ENCODE assay signal across 8 cellular contexts in the genomic region with DNA sequence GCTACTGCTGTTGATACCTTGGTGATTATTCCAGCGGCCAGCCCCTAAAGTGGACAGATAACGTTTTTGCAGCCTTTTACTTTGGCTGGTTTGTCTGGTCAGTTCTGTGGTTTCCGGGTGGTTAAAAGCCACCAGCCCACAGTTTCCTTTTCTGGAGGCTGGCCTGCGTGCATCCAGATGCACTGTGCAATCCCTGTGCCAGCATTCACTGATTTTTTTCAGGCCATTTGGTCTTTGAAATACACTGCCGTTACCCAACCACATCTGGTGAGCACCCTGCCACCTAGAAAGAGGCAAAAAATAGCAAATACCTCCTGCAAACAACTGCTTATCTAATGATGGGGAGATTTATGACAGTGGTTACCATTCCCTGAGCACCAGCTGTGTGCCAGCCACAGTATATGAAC. TPM values are rescaled to one million over a fixed set of nuclear protein-coding genes. Genes with fewer than 3 reads are reported as not detected.
DNase-seq lines count a peak whose midpoint lies in the region; ATAC-seq and TF ChIP-seq lines count a peak whose summit lies in the region.

No MANE protein-coding gene starts in this region.

- peaks cover 16% of the 10 kb centered on the region for H3K4me1 Mint-ChIP-seq in stimulated activated memory B cell treated with anti-CD40 and anti-IgM and Interleukin-4, amounts not matched to agents 10 μg/mL and 1 μg/mL and 100 μg/mL, for 72 hours

- peaks cover 10% of the 10 kb centered on the region for H3K4me1 ChIP-seq in body of pancreas

- no peak for DNase-seq in GM12865 (ENCODE audit: low read depth)
- peak; percentile 50 for DNase-seq in HCEC 1CT
- peak; percentile 98 for DNase-seq in NB4 (ENCODE audit: low read depth)
- peak in 3 of 4 donors; percentile 19 to 33 (median 28) for DNase-seq in body of pancreas
- DNase-seq in iris pigment epithelial cell (ENCODE audit: low read depth) = peak; percentile 54
- DNase-seq in NCI-H146 (lab: John Stamatoyannopoulos, UW) = no peak
- DNase-seq in stimulated activated CD4-positive, alpha-beta T cell treated with anti-CD3 and anti-CD28 coated beads, Interleukin-4, amount 100 ng/mL, for 4 hours = no peak

- H3K27me3 ChIP-seq in body of pancreas = no peaks in the 10 kb centered on the region

- TF ChIP-seq POLR2A in NB4 (IDR thresholded peaks at IDR 0.05; ENCODE audit: extremely low read depth, insufficient read length) (no peak), body of pancreas (IDR thresholded peaks at IDR 0.05) (no peak)

- no peaks in the 10 kb centered on the region for H3K27me3 Mint-ChIP-seq in stimulated activated memory B cell treated with anti-CD40 and anti-IgM and Interleukin-4, amounts not matched to agents 10 μg/mL and 1 μg/mL and 100 μg/mL, for 72 hours

- no peaks in the 10 kb centered on the region for H3K36me3 ChIP-seq in body of pancreas (replicated peaks in 1 of 2; ENCODE audit: insufficient read depth in 1 of 2, low read depth in 2 of 2)

- ATAC-seq in body of pancreas = peak; percentile 10
- no peak for ATAC-seq in stimulated activated memory B cell treated with anti-CD40 and anti-IgM and Interleukin-4, amounts not matched to agents 10 μg/mL and 1 μg/mL and 100 μg/mL, for 72 hours

- peak overlapping the region; percentile 83 to 90 (median 86) for H3K27ac ChIP-seq in body of pancreas

- H3K9me3 Mint-ChIP-seq in stimulated activated memory B cell treated with anti-CD40 and anti-IgM and Interleukin-4, amounts not matched to agents 10 μg/mL and 1 μg/mL and 100 μg/mL, for 72 hours = peaks cover 3% of the 10 kb centered on the region

- no peaks in the 10 kb centered on the region for H3K9me3 ChIP-seq in body of pancreas

- H3K27ac Mint-ChIP-seq in stimulated activated memory B cell treated with anti-CD40 and anti-IgM and Interleukin-4, amounts not matched to agents 10 μg/mL and 1 μg/mL and 100 μg/mL, for 72 hours = peak overlapping the region; percentile 83

- TF ChIP-seq CTCF in GM12865 (IDR thresholded peaks at IDR 0.05; ENCODE audit: insufficient read depth, low read depth, low read length, missing control alignments) (no peak), NB4 (IDR thresholded peaks at IDR 0.05; ENCODE audit: low read depth, low read length) (no peak), body of pancreas (IDR thresholded peaks at IDR 0.05) (no peak)

- H3K36me3 Mint-ChIP-seq in stimulated activated memory B cell treated with anti-CD40 and anti-IgM and Interleukin-4, amounts not matched to agents 10 μg/mL and 1 μg/mL and 100 μg/mL, for 72 hours = peaks cover 8% of the 10 kb centered on the region

- peak overlapping the region; percentile 93 for H3K4me3 Mint-ChIP-seq in stimulated activated memory B cell treated with anti-CD40 and anti-IgM and Interleukin-4, amounts not matched to agents 10 μg/mL and 1 μg/mL and 100 μg/mL, for 72 hours

- H3K4me3 ChIP-seq in GM12865 (ENCODE audit: low read depth, low read length) = peak overlapping the region; percentile 69
- peak overlapping the region; percentile 84 for H3K4me3 ChIP-seq in NB4 (ENCODE audit: low read depth, low read length)
- peak overlapping the region; percentile 24 to 70 for H3K4me3 ChIP-seq in body of pancreas

- WGBS in body of pancreas, 2 donors = 0 to 1% methylated on average over 5 of the region's 5 CpGs

- intact Hi-C loops in body of pancreas (cut with DNase I) = loop anchor here (10.0 kb wide), 1 partner anchor 372 kb away; the partner anchor contains the start of gene WWOX

RNA-seq across cellular contexts. Expression of gene NUDT7, which starts 0.8 kb away (rescaled TPM):
- 1 to 10 TPM; 5.2 to 9.2 TPM for total RNA-seq in body of pancreas

Comparison
In these comparisons a context has a peak if more than half of its experiments do, and no peak if none do; other contexts are left out.
1. DNase-seq: peak in HCEC 1CT (single experiment), NB4 (single experiment), body of pancreas (3 of 4) and iris pigment epithelial cell (single experiment); none in GM12865 (single experiment), NCI-H146 (single experiment) and stimulated activated CD4-positive, alpha-beta T cell treated with anti-CD3 and anti-CD28 coated beads, Interleukin-4, amount 100 ng/mL, for 4 hours (0 of 2).
2. Peak in every context shown above with its lines, with median percentiles within 50 percentile points of each other: H3K4me3 ChIP-seq.